1 cellular context compared by ENCODE assay signal in the genomic region with DNA sequence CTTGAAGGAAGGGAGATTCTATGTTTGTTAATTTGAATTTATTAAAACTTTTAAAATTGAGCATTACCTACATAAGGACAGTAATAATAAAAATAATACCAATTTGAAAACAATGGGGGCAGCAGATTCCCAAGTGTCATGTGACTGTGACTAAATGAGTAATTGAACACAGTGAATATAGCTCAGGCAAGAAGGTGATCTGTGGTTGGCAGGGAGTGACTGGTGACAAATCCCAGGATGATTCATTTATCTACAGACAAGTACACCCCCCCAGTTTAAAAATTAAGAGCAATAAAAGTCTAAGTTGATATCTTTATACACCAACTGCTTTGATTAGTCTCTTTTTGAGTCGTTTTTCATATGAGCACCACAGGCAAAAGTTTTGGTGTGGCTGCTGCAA.
TF ChIP-seq lines count a peak whose summit lies in the region.

No MANE protein-coding gene starts in this region.

TF ChIP-seq in SK-N-SH treated with all-trans-retinoic acid at 6 μM for 48 hours, 23 proteins besides CTCF, POLR2A, EP300 and RAD21 (continued from another document):
- TF ChIP-seq, protein P1, sequence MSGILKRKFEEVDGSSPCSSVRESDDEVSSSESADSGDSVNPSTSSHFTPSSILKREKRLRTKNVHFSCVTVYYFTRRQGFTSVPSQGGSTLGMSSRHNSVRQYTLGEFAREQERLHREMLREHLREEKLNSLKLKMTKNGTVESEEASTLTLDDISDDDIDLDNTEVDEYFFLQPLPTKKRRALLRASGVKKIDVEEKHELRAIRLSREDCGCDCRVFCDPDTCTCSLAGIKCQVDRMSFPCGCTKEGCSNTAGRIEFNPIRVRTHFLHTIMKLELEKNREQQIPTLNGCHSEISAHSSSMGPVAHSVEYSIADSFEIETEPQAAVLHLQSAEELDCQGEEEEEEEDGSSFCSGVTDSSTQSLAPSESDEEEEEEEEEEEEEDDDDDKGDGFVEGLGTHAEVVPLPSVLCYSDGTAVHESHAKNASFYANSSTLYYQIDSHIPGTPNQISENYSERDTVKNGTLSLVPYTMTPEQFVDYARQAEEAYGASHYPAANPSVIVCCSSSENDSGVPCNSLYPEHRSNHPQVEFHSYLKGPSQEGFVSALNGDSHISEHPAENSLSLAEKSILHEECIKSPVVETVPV (CRISPR knock-in tag; IDR thresholded peaks at IDR 0.05) = no peak
- TF ChIP-seq ZC3H10 (CRISPR knock-in tag; IDR thresholded peaks at IDR 0.05) (no peak), SNAI2 (CRISPR knock-in tag; IDR thresholded peaks at IDR 0.05) (no peak), TCF4 (CRISPR knock-in tag; IDR thresholded peaks at IDR 0.05; ENCODE audit: borderline replicate concordance) (no peak), ZFP3 (CRISPR knock-in tag; IDR thresholded peaks at IDR 0.05) (no peak)
